In genomic region chr7:14717711-14718304, GRCh38 we compare ENCODE assay signal across 8 cellular contexts.
A peak's percentile ranks its signal among the peaks of the same experiment; 100 is the strongest.
DNase-seq lines count a peak whose midpoint lies in the region; ATAC-seq and TF ChIP-seq lines count a peak whose summit lies in the region.

No MANE protein-coding gene starts in this region.

- H3K4me3 Mint-ChIP-seq in activated CD8-positive, alpha-beta T cell treated with anti-CD3 and anti-CD28 coated beads for 36 hours = no peak overlapping the region

- H3K27me3 Mint-ChIP-seq in activated CD8-positive, alpha-beta T cell treated with anti-CD3 and anti-CD28 coated beads for 36 hours = no peaks in the 10 kb centered on the region

- CTCF ChIA-PET in Panc1 (lab: Charles Lee) = interaction anchor here (0.6 to 1.6 kb wide), 2 partner anchors 298 to 1169 kb away, joined by 3 to 12 read pairs; no protein-coding TSS in a partner anchor
- CTCF ChIA-PET in activated CD8-positive, alpha-beta T cell treated with anti-CD3 and anti-CD28 coated beads for 36 hours (lab: Charles Lee) = interaction anchor here (1.1 to 2.4 kb wide), 2 partner anchors 26 to 298 kb away, joined by 6 to 7 read pairs; no protein-coding TSS in a partner anchor

- ATAC-seq in HG03432 (IDR thresholded peaks at IDR 0.05; ENCODE audit: unreplicated experiment) (peak; percentile 26), Panc1 (no peak; the same call in 1 of the 2 replicates), upper lobe of right lung (no peak)
- no peak for ATAC-seq in activated CD8-positive, alpha-beta T cell treated with anti-CD3 and anti-CD28 coated beads for 36 hours

- H3K4me1 Mint-ChIP-seq in activated CD8-positive, alpha-beta T cell treated with anti-CD3 and anti-CD28 coated beads for 36 hours (ENCODE audit: low read depth) = no peaks in the 10 kb centered on the region

- H3K27ac ChIP-seq in C4-2B = no peak overlapping the region
- no peak overlapping the region for H3K27ac ChIP-seq in Panc1 (ENCODE audit: low read length)
- H3K27ac ChIP-seq in upper lobe of right lung = no peak overlapping the region

- in situ Hi-C loops in Panc1 (cut with HindIII; ENCODE audit: low pct_unique_long_range_greater_than_20kb, low sequenced_read_pairs) = no loop called here

- H3K9me3 ChIP-seq in Panc1 (ENCODE audit: control insufficient read depth, insufficient read depth, low read depth, low read length) (no peaks in the 10 kb centered on the region), upper lobe of right lung (no peaks in the 10 kb centered on the region)

- H3K27me3 ChIP-seq in Panc1 (ENCODE audit: control insufficient read depth, insufficient read depth, low read length) = no peaks in the 10 kb centered on the region
- no peaks in the 10 kb centered on the region for H3K27me3 ChIP-seq in upper lobe of right lung

- H3K27ac Mint-ChIP-seq in activated CD8-positive, alpha-beta T cell treated with anti-CD3 and anti-CD28 coated beads for 36 hours = no peak overlapping the region

- H3K36me3 ChIP-seq in Panc1 (ENCODE audit: control insufficient read depth, insufficient read depth, low read length) (no peaks in the 10 kb centered on the region), upper lobe of right lung (no peaks in the 10 kb centered on the region)

- H3K4me3 ChIP-seq in Panc1 (ENCODE audit: low read depth in 2 of 2, low read length in 2 of 2) = no peak overlapping the region
- no peak overlapping the region for H3K4me3 ChIP-seq in fibroblast of the aortic adventitia (ENCODE audit: low read depth, low read length)
- H3K4me3 ChIP-seq in upper lobe of right lung = no peak overlapping the region

- no TSS peak for BruUV-seq in Panc1 (replicated peaks; lab: Mats Ljungman, UMichigan)

- H3K36me3 Mint-ChIP-seq in activated CD8-positive, alpha-beta T cell treated with anti-CD3 and anti-CD28 coated beads for 36 hours (ENCODE audit: low read depth) = no peaks in the 10 kb centered on the region

- POLR2A ChIA-PET in Panc1 (lab: Charles Lee) = interaction anchor here (0.6 kb wide), 1 partner anchor 298 kb away, joined by 3 read pairs; no protein-coding TSS in a partner anchor
- POLR2A ChIA-PET in activated CD8-positive, alpha-beta T cell treated with anti-CD3 and anti-CD28 coated beads for 36 hours (lab: Charles Lee) = no interaction called here

- TF ChIP-seq CTCF in C4-2B (conservative IDR thresholded peaks at IDR 0.05) (peak; percentile 81), Panc1 (IDR thresholded peaks at IDR 0.05) (peak; percentile 60; the same call in 1 of the 2 replicates), fibroblast of the aortic adventitia (IDR thresholded peaks at IDR 0.05; ENCODE audit: insufficient read depth, low read length) (peak; percentile 59), upper lobe of right lung (IDR thresholded peaks at IDR 0.05) (peak; percentile 40)
- TF ChIP-seq CTCF in activated CD8-positive, alpha-beta T cell treated with anti-CD3 and anti-CD28 coated beads for 36 hours (IDR thresholded peaks at IDR 0.05) = no peak

- DNase-seq in Panc1 (ENCODE audit: low read depth, low spot score) (no peak), fibroblast of the aortic adventitia (ENCODE audit: low read depth) (peak; percentile 65), upper lobe of right lung (no peak)
- no peak for DNase-seq in activated effector memory CD4-positive, alpha-beta T cell treated with anti-CD3 and anti-CD28 coated beads, Interleukin-2, amount 50 U/mL, for 16 hours
- DNase-seq in activated naive CD4-positive, alpha-beta T cell treated with Interleukin-2 at 50 U/mL for 16 hours = no peak
- DNase-seq in activated CD8-positive, alpha-beta T cell treated with anti-CD3 and anti-CD28 coated beads for 36 hours = no peak

- intact Hi-C loops in Panc1 (cut with micrococcal nuclease; ENCODE audit: unreplicated experiment) (loop anchor here (2.0 to 10.0 kb wide), 3 partner anchors 299 to 1354 kb away; no protein-coding TSS in a partner anchor), upper lobe of right lung (cut with DNase I) (no loop called here)
- intact Hi-C loops in activated CD8-positive, alpha-beta T cell treated with anti-CD3 and anti-CD28 coated beads for 36 hours (cut with micrococcal nuclease) = loop anchor here (5.0 kb wide), 1 partner anchor 299 kb away; no protein-coding TSS in a partner anchor

- H3K9me3 Mint-ChIP-seq in activated CD8-positive, alpha-beta T cell treated with anti-CD3 and anti-CD28 coated beads for 36 hours = no peaks in the 10 kb centered on the region

- no peaks in the 10 kb centered on the region for H3K4me1 ChIP-seq in Panc1 (ENCODE audit: control insufficient read depth, insufficient read depth, low read length)
- H3K4me1 ChIP-seq in upper lobe of right lung = no peaks in the 10 kb centered on the region
